ENCODE assay signal across 16 cellular contexts in the genomic region with DNA sequence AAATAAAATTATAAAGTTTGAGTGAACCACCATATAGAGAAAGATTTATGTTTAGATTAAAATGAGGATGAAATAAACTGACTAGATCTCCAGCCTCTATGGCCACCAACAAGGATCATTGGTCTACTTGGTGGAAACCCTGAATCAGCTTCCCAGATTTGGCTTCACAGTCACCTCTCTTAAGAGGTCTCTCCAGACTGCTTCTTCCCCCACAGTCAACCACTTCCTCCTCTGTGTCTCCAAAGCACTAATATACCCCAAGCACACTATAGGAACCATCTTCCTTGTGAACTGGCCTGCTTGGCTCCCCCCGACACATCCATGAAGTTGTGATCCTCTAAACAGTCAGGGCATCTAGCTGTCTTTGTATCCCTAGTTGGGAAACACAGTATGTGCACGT.
A peak's percentile ranks its signal among the peaks of the same experiment; 100 is the strongest.
DNase-seq lines count a peak whose midpoint lies in the region; ATAC-seq, FAIRE-seq and TF ChIP-seq lines count a peak whose summit lies in the region.
"Had no signal": no experiment of that assay in that cellular context is flagged by ENCODE, and none has a peak within 500 bp of the region (broad histone marks: within the 10 kb centered on the region; RNA-seq: fewer than 3 reads in every experiment).

No MANE protein-coding gene starts in this region.

- peaks cover 0 to 8% (median 0%) of the 10 kb centered on the region in 11 donors for H3K9me3 Mint-ChIP-seq in naive thymus-derived CD4-positive, alpha-beta T cell
- H3K9me3 Mint-ChIP-seq: GM23338 had no signal

- no peak overlapping the region for H3K4me3 Mint-ChIP-seq in naive thymus-derived CD4-positive, alpha-beta T cell
- H3K4me3 Mint-ChIP-seq: B cell; CD8-positive, alpha-beta T cell; GM23338 had no signal

- CTCF ChIA-PET in naive thymus-derived CD4-positive, alpha-beta T cell (lab: Charles Lee), result no interaction called here

- peaks cover 0 to 2% (median 0%) of the 10 kb centered on the region in 7 donors for H3K4me1 Mint-ChIP-seq in naive thymus-derived CD4-positive, alpha-beta T cell
- H3K4me1 Mint-ChIP-seq: B cell, GM23338 had no signal

- POLR2A ChIA-PET in naive thymus-derived CD4-positive, alpha-beta T cell (lab: Charles Lee), result no interaction called here

- intact Hi-C loops in naive thymus-derived CD4-positive, alpha-beta T cell (cut with micrococcal nuclease), result no loop called here

- no peak for FAIRE-seq in GM12891 (lab: Jason Lieb, UNC)
- FAIRE-seq: A204.1, GM12878, HTR-8/SVneo had no signal

- no peaks in the 10 kb centered on the region for H3K36me3 ChIP-seq in naive thymus-derived CD4-positive, alpha-beta T cell (ENCODE audit: control insufficient read depth in 2 of 3, insufficient read depth in 3 of 3, low read length in 3 of 3)

- H3K9me3 ChIP-seq in naive thymus-derived CD4-positive, alpha-beta T cell (ENCODE audit: control insufficient read depth in 2 of 3, low read length in 3 of 3), result no peaks in the 10 kb centered on the region

- H3K36me3 Mint-ChIP-seq in naive thymus-derived CD4-positive, alpha-beta T cell, result no peaks in the 10 kb centered on the region
- H3K36me3 Mint-ChIP-seq: CD8-positive, alpha-beta T cell had no signal

- H3K4me1 ChIP-seq in naive thymus-derived CD4-positive, alpha-beta T cell (ENCODE audit: control insufficient read depth in 2 of 2, insufficient read depth in 2 of 2, low read length in 2 of 2), result no peaks in the 10 kb centered on the region

- DNase-seq in CD1c-positive myeloid dendritic cell (ENCODE audit: extremely low spot score) (peak; percentile 9), Kasumi-1 (lab: John Stamatoyannopoulos, UW) (peak; percentile 8 to 15), NOMO-1 treated with DMSO at 0.1 percent for 48 hours (lab: John Stamatoyannopoulos, UW; ENCODE audit: unreplicated experiment) (peak; percentile 71), GM12891 (ENCODE audit: insufficient read length, low spot score) (no peak), COLO668 (lab: John Stamatoyannopoulos, UW; ENCODE audit: unreplicated experiment) (no peak)
- no peak for DNase-seq in naive thymus-derived CD4-positive, alpha-beta T cell
- DNase-seq: C1 segment of cervical spinal cord; CD8-positive, alpha-beta T cell; H7 had no signal

- no peaks in the 10 kb centered on the region for H3K27me3 Mint-ChIP-seq in naive thymus-derived CD4-positive, alpha-beta T cell
- H3K27me3 Mint-ChIP-seq: B cell had no signal

- no peak for TF ChIP-seq POLR2A in GM12891 (IDR thresholded peaks at IDR 0.05; ENCODE audit: low read depth, low read length)

- no peak overlapping the region for H3K27ac Mint-ChIP-seq in naive thymus-derived CD4-positive, alpha-beta T cell
- H3K27ac Mint-ChIP-seq: B cell; CD8-positive, alpha-beta T cell; GM23338 had no signal

- ATAC-seq in naive thymus-derived CD4-positive, alpha-beta T cell, result peak; percentile 20
- ATAC-seq in GM21723 (IDR thresholded peaks at IDR 0.05; ENCODE audit: unreplicated experiment) (no peak), HG02763 (IDR thresholded peaks at IDR 0.05; ENCODE audit: unreplicated experiment) (no peak)
- ATAC-seq: CD8-positive, alpha-beta T cell; GM12878; GM23338 had no signal

- H3K27me3 ChIP-seq in naive thymus-derived CD4-positive, alpha-beta T cell (ENCODE audit: control insufficient read depth in 2 of 2, insufficient read depth in 2 of 2, low read length in 2 of 2), result no peaks in the 10 kb centered on the region

- no peak overlapping the region for H3K4me3 ChIP-seq in naive thymus-derived CD4-positive, alpha-beta T cell (ENCODE audit: low read length)
- H3K4me3 ChIP-seq: GM12878, GM23338 had no signal

- H3K27ac ChIP-seq in naive thymus-derived CD4-positive, alpha-beta T cell (ENCODE audit: low read depth, low read length), result no peak overlapping the region

TF ChIP-seq in GM12891, 5 proteins besides CTCF, POLR2A, EP300 and RAD21:
- TF ChIP-seq TAF1 (IDR thresholded peaks at IDR 0.05; ENCODE audit: low read depth, low read length), result no peak
- TF ChIP-seq POLR2AphosphoS5 (IDR thresholded peaks at IDR 0.05; ENCODE audit: low read depth, low read length), result no peak
- no peak for TF ChIP-seq SPI1 (IDR thresholded peaks at IDR 0.05; ENCODE audit: low read depth, low read length)

Comparison
In these comparisons a context has a peak if more than half of its experiments do, and no peak if none do; other contexts are left out.
1. DNase-seq: peak in CD1c-positive myeloid dendritic cell (single experiment), Kasumi-1 (2 of 2) and NOMO-1 treated with DMSO at 0.1 percent for 48 hours (single experiment); none in naive thymus-derived CD4-positive, alpha-beta T cell (0 of 9), GM12891 (single experiment) and COLO668 (single experiment).